In genomic region chr1:145768004-145768403, GRCh38 we compare ENCODE assay signal across 9 cellular contexts. TPM values are rescaled to one million over a fixed set of nuclear protein-coding genes. Genes with fewer than 3 reads are reported as not detected.
"Had no signal": no experiment of that assay in that cellular context is flagged by ENCODE, and none has a peak within 500 bp of the region (broad histone marks: within the 10 kb centered on the region; RNA-seq: fewer than 3 reads in every experiment).

No MANE protein-coding gene starts in this region.

RNA-seq across cellular contexts. Expression of gene CD160, which starts 48.7 kb away (rescaled TPM):
- total RNA-seq: activated B cell treated with CpG ODN at 0.5 μM for 24 hours; activated T-helper 17 cell treated with anti-CD3 and anti-CD28 coated beads, Interleukin-2, amount 50 U/mL, for 72 hours; astrocyte; bronchial epithelial cell; cerebellum; endodermal cell; epithelial cell of proximal tubule; foreskin keratinocyte; gastrocnemius medialis had no signal
- polyA plus RNA-seq: foreskin keratinocyte had no signal
